In the genomic region with DNA sequence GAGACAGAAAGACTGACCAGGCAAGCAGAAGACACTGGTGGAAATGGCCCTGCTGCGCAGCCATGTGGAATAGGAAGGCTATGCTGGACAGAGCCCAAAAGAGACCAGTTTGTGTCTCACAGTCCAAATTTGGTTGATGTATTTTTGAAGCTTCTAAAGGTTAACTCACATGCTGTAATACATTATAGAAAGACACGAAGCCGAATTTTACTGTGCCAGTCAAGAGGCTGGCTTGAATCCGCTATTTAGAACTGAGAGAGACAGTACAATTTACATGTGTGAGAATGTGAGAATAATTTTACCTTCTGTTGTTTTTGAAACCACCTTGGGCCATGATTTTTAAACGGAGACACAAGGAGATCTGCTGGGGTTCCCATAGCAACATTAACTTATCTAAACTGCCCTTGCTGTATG, we compare ENCODE assay signal across 12 cellular contexts.
DNase-seq lines count a peak whose midpoint lies in the region; ATAC-seq and FAIRE-seq lines count a peak whose summit lies in the region.
"Had no signal": no experiment of that assay in that cellular context is flagged by ENCODE, and none has a peak within 500 bp of the region (broad histone marks: within the 10 kb centered on the region; RNA-seq: fewer than 3 reads in every experiment).

No MANE protein-coding gene starts in this region.

- H3K36me3 Mint-ChIP-seq in activated naive CD4-positive, alpha-beta T cell treated with anti-CD3 and anti-CD28 coated beads for 36 hours (ENCODE audit: low read depth) = peaks cover 30% of the 10 kb centered on the region
- peaks cover 16% of the 10 kb centered on the region for H3K36me3 Mint-ChIP-seq in activated naive CD4-positive, alpha-beta T cell treated with anti-CD3 and anti-CD28 coated beads, Interleukin-2, amount 10 ng/mL, durations not matched to agents 7 days and 5 days
- H3K36me3 Mint-ChIP-seq in stimulated activated effector memory CD8-positive, alpha-beta T cell treated with anti-CD3 and anti-CD28 coated beads, Interleukin-12 subunit alpha, Interleukin-12 subunit beta, amount 100 ng/mL, for 72 hours = peaks cover 35% of the 10 kb centered on the region

- DNase-seq in activated naive CD4-positive, alpha-beta T cell treated with anti-CD3 and anti-CD28 coated beads for 36 hours = no peak
- no peak for DNase-seq in activated naive CD4-positive, alpha-beta T cell treated with anti-CD3 and anti-CD28 coated beads, Interleukin-2, amount 10 ng/mL, durations not matched to agents 7 days and 5 days
- no peak for DNase-seq in stimulated activated effector memory CD8-positive, alpha-beta T cell treated with anti-CD3 and anti-CD28 coated beads, Interleukin-12 subunit alpha, Interleukin-12 subunit beta, amount 100 ng/mL, for 72 hours (ENCODE audit: low spot score in 2 of 2)
- DNase-seq in iPS-NIHi7 (ENCODE audit: extremely low spot score) (no peak), mesenteric fat pad (ENCODE audit: low spot score) (no peak), urothelium cell line (ENCODE audit: low spot score) (no peak)
- DNase-seq: GM23248, heart left ventricle, NCI-H345, nephron progenitor cell had no signal

- no peak for FAIRE-seq in urothelium cell line (lab: Jason Lieb, UNC)

- H3K4me1 Mint-ChIP-seq in activated naive CD4-positive, alpha-beta T cell treated with anti-CD3 and anti-CD28 coated beads for 36 hours (ENCODE audit: low read depth) = peaks cover 55% of the 10 kb centered on the region
- H3K4me1 Mint-ChIP-seq in activated naive CD4-positive, alpha-beta T cell treated with anti-CD3 and anti-CD28 coated beads, Interleukin-2, amount 10 ng/mL, durations not matched to agents 7 days and 5 days = peaks cover 42% of the 10 kb centered on the region
- peaks cover 43% of the 10 kb centered on the region for H3K4me1 Mint-ChIP-seq in stimulated activated effector memory CD8-positive, alpha-beta T cell treated with anti-CD3 and anti-CD28 coated beads, Interleukin-12 subunit alpha, Interleukin-12 subunit beta, amount 100 ng/mL, for 72 hours

- CTCF ChIA-PET in activated naive CD4-positive, alpha-beta T cell treated with anti-CD3 and anti-CD28 coated beads for 36 hours (lab: Charles Lee) = interaction anchor here (0.6 to 1.4 kb wide), 3 partner anchors 9 to 112 kb away, joined by 3 read pairs; no protein-coding TSS in a partner anchor
- CTCF ChIA-PET in activated naive CD4-positive, alpha-beta T cell treated with anti-CD3 and anti-CD28 coated beads, Interleukin-2, amount 10 ng/mL, durations not matched to agents 7 days and 5 days (lab: Charles Lee) = interaction anchor here (1.4 to 3.6 kb wide), 2 partner anchors 96 to 161 kb away, joined by 4 to 15 read pairs; no protein-coding TSS in a partner anchor

- no peaks in the 10 kb centered on the region for H3K9me3 Mint-ChIP-seq in activated naive CD4-positive, alpha-beta T cell treated with anti-CD3 and anti-CD28 coated beads for 36 hours
- no peaks in the 10 kb centered on the region for H3K9me3 Mint-ChIP-seq in activated naive CD4-positive, alpha-beta T cell treated with anti-CD3 and anti-CD28 coated beads, Interleukin-2, amount 10 ng/mL, durations not matched to agents 7 days and 5 days
- H3K9me3 Mint-ChIP-seq in stimulated activated effector memory CD8-positive, alpha-beta T cell treated with anti-CD3 and anti-CD28 coated beads, Interleukin-12 subunit alpha, Interleukin-12 subunit beta, amount 100 ng/mL, for 72 hours = no peaks in the 10 kb centered on the region
- H3K9me3 Mint-ChIP-seq: nephron progenitor cell had no signal

- ATAC-seq in GM21825 (IDR thresholded peaks at IDR 0.05; ENCODE audit: unreplicated experiment) (peak; percentile 28), HG03575 (IDR thresholded peaks at IDR 0.05; ENCODE audit: extremely low read depth, insufficient number of reproducible peaks, low FRiP score, unreplicated experiment) (peak; percentile 18)
- no peak for ATAC-seq in stimulated activated effector memory CD8-positive, alpha-beta T cell treated with anti-CD3 and anti-CD28 coated beads, Interleukin-12 subunit alpha, Interleukin-12 subunit beta, amount 100 ng/mL, for 72 hours
- ATAC-seq: heart left ventricle had no signal

- intact Hi-C loops in activated naive CD4-positive, alpha-beta T cell treated with anti-CD3 and anti-CD28 coated beads for 36 hours (cut with micrococcal nuclease) = no loop called here

- no peaks in the 10 kb centered on the region for H3K27me3 Mint-ChIP-seq in activated naive CD4-positive, alpha-beta T cell treated with anti-CD3 and anti-CD28 coated beads for 36 hours (ENCODE audit: low read depth)
- H3K27me3 Mint-ChIP-seq in activated naive CD4-positive, alpha-beta T cell treated with anti-CD3 and anti-CD28 coated beads, Interleukin-2, amount 10 ng/mL, durations not matched to agents 7 days and 5 days = no peaks in the 10 kb centered on the region

- H3K27ac Mint-ChIP-seq in activated naive CD4-positive, alpha-beta T cell treated with anti-CD3 and anti-CD28 coated beads for 36 hours = peak overlapping the region; percentile 99
- no peak overlapping the region for H3K27ac Mint-ChIP-seq in activated naive CD4-positive, alpha-beta T cell treated with anti-CD3 and anti-CD28 coated beads, Interleukin-2, amount 10 ng/mL, durations not matched to agents 7 days and 5 days
- peak overlapping the region; percentile 92 for H3K27ac Mint-ChIP-seq in stimulated activated effector memory CD8-positive, alpha-beta T cell treated with anti-CD3 and anti-CD28 coated beads, Interleukin-12 subunit alpha, Interleukin-12 subunit beta, amount 100 ng/mL, for 72 hours
- H3K27ac Mint-ChIP-seq: nephron progenitor cell had no signal

- H3K4me3 Mint-ChIP-seq in activated naive CD4-positive, alpha-beta T cell treated with anti-CD3 and anti-CD28 coated beads for 36 hours = no peak overlapping the region
- no peak overlapping the region for H3K4me3 Mint-ChIP-seq in activated naive CD4-positive, alpha-beta T cell treated with anti-CD3 and anti-CD28 coated beads, Interleukin-2, amount 10 ng/mL, durations not matched to agents 7 days and 5 days
- peak overlapping the region; percentile 62 for H3K4me3 Mint-ChIP-seq in stimulated activated effector memory CD8-positive, alpha-beta T cell treated with anti-CD3 and anti-CD28 coated beads, Interleukin-12 subunit alpha, Interleukin-12 subunit beta, amount 100 ng/mL, for 72 hours
- H3K4me3 Mint-ChIP-seq: nephron progenitor cell had no signal
